8 cellular contexts compared by ENCODE assay signal in genomic region chr11:66282468-66283455, GRCh38. TPM values are rescaled to one million over a fixed set of nuclear protein-coding genes. Genes with fewer than 3 reads are reported as not detected.
A peak's percentile ranks its signal among the peaks of the same experiment; 100 is the strongest.
DNase-seq lines count a peak whose midpoint lies in the region; ATAC-seq, FAIRE-seq and TF ChIP-seq lines count a peak whose summit lies in the region.

No MANE protein-coding gene starts in this region.

- intact Hi-C loops in endothelial cell of umbilical vein (cut with micrococcal nuclease): loop anchor here (1.0 kb wide), 1 partner anchor 60 kb away; no protein-coding TSS in a partner anchor
- intact Hi-C loops in mucosa of descending colon (cut with DNase I, micrococcal nuclease): no loop called here

- H3K27me3 ChIP-seq in OCI-LY1 (ENCODE audit: insufficient read depth, low read length) (no peaks in the 10 kb centered on the region), endothelial cell of umbilical vein (ENCODE audit: control insufficient read depth in 2 of 2, insufficient read depth in 2 of 2, low read length in 2 of 2) (peaks cover 0 to 4% of the 10 kb centered on the region in 2 experiments)

- H4K20me1 ChIP-seq in OCI-LY1 (ENCODE audit: insufficient read depth, low read length) (no peaks in the 10 kb centered on the region), endothelial cell of umbilical vein (replicated peaks; ENCODE audit: control insufficient read depth, extremely low read depth, insufficient read depth, low read length) (no peaks in the 10 kb centered on the region)

- POLR2A ChIA-PET in endothelial cell of umbilical vein (lab: Charles Lee): no interaction called here

- TF ChIP-seq RAD21 in Ishikawa (IDR thresholded peaks at IDR 0.05; ENCODE audit: low read depth): peak; percentile 70

- ATAC-seq in GM21529 (IDR thresholded peaks at IDR 0.05; ENCODE audit: unreplicated experiment) (peak; percentile 72), mucosa of descending colon (peak; percentile 96)

- TF ChIP-seq POLR2A in endothelial cell of umbilical vein (IDR thresholded peaks at IDR 0.05; ENCODE audit: low read depth, low read length): peak; percentile 74

- H3K79me2 ChIP-seq in OCI-LY1 (ENCODE audit: insufficient read depth, low read length) (no peaks in the 10 kb centered on the region), endothelial cell of umbilical vein (ENCODE audit: control insufficient read depth, insufficient read depth, low read length) (peaks cover 4% of the 10 kb centered on the region)

- dilution Hi-C loops in endothelial cell of umbilical vein (cut with MboI; ENCODE audit: extremely low pct_ligation_motif_present, low sequenced_read_pairs): no loop called here

- BruUV-seq in endothelial cell of umbilical vein (replicated peaks; lab: Mats Ljungman, UMichigan): no TSS peak

- H3K9me1 ChIP-seq in endothelial cell of umbilical vein (replicated peaks; ENCODE audit: control insufficient read depth, extremely low read depth, insufficient read depth, low read length): no peaks in the 10 kb centered on the region

- H3K4me3 ChIP-seq in OCI-LY1 (ENCODE audit: low read depth, low read length, poor library complexity, severe bottlenecking): no peak overlapping the region
- H3K4me3 ChIP-seq in endothelial cell of umbilical vein (replicated peaks in 1 of 3; ENCODE audit: insufficient read depth in 1 of 3, low read depth in 1 of 3, low read length in 3 of 3): no peak overlapping the region
- H3K4me3 ChIP-seq in mucosa of descending colon: no peak overlapping the region

- FAIRE-seq in endothelial cell of umbilical vein (lab: Jason Lieb, UNC): peak; percentile 94

- CTCF ChIA-PET in endothelial cell of umbilical vein (lab: Charles Lee): interaction anchor here (0.7 to 3.2 kb wide), 14 partner anchors 8 to 103 kb away, joined by 3 to 53 read pairs (median 6); partner anchors contain the start of genes CD248, RAB1B, RIN1 and TMEM151A

- H3K9ac ChIP-seq in OCI-LY1 (ENCODE audit: low read length) (no peak overlapping the region), endothelial cell of umbilical vein (replicated peaks; ENCODE audit: extremely low read depth, insufficient read depth, low read length) (no peak overlapping the region)

- no peak for TF ChIP-seq EP300 in Ishikawa (IDR thresholded peaks at IDR 0.05; ENCODE audit: borderline replicate concordance)

- H3K36me3 ChIP-seq in OCI-LY1 (ENCODE audit: insufficient read depth, low read length): no peaks in the 10 kb centered on the region
- H3K36me3 ChIP-seq in endothelial cell of umbilical vein (ENCODE audit: control insufficient read depth in 2 of 2, extremely low read depth in 1 of 2, insufficient read depth in 2 of 2, low read length in 2 of 2): peaks cover 0 to 7% of the 10 kb centered on the region in 2 experiments
- H3K36me3 ChIP-seq in mucosa of descending colon (ENCODE audit: low read depth): no peaks in the 10 kb centered on the region

- DNase-seq in DMS153 treated with DMSO at 0.1 percent for 48 hours (lab: John Stamatoyannopoulos, UW; ENCODE audit: unreplicated experiment) (peak; percentile 92), endothelial cell of umbilical vein (ENCODE audit: low read depth, low spot score) (peak; percentile 92), mucosa of descending colon (peak; percentile 99 to 100 (median 99))
- DNase-seq in activated CD8-positive, alpha-beta memory T cell treated with anti-CD3 and anti-CD28 coated beads, Interleukin-2, amount 50 U/mL, for 48 hours: peak; percentile 100
- DNase-seq in stimulated activated CD8-positive, alpha-beta memory T cell treated with anti-CD3 and anti-CD28 coated beads, Interleukin-4, amount 100 ng/mL, for 48 hours: peak; percentile 100

- TF ChIP-seq CTCF in OCI-LY1 (IDR thresholded peaks at IDR 0.05; ENCODE audit: low read length): peak; percentile 84
- peak; percentile 98 to 100 for TF ChIP-seq CTCF in endothelial cell of umbilical vein (IDR thresholded peaks at IDR 0.05; ENCODE audit: extremely low read depth in 1 of 2, insufficient read depth in 1 of 2, low read depth in 1 of 2, low read length in 2 of 2)
- TF ChIP-seq CTCF in mucosa of descending colon (IDR thresholded peaks at IDR 0.05): peak; percentile 98

- H3K9me3 ChIP-seq in OCI-LY1 (ENCODE audit: low read length) (no peaks in the 10 kb centered on the region), endothelial cell of umbilical vein (replicated peaks; ENCODE audit: control insufficient read depth, insufficient read depth, low read length) (no peaks in the 10 kb centered on the region), mucosa of descending colon (no peaks in the 10 kb centered on the region)

- peaks cover 20% of the 10 kb centered on the region for H3K4me1 ChIP-seq in OCI-LY1 (ENCODE audit: insufficient read depth, low read length, severe bottlenecking)
- peaks cover under 1% of the 10 kb centered on the region for H3K4me1 ChIP-seq in endothelial cell of umbilical vein (ENCODE audit: control insufficient read depth, extremely low read depth, insufficient read depth, low read length)
- peaks cover 11% of the 10 kb centered on the region for H3K4me1 ChIP-seq in mucosa of descending colon (ENCODE audit: low read depth)

- 0 out of 2 replicates have a peak, but pooled peaks cover 5% of the 10 kb centered on the region for H3F3A ChIP-seq in OCI-LY1 (ENCODE audit: insufficient read depth, low read length)

- no peaks in the 10 kb centered on the region for H3K9me2 ChIP-seq in OCI-LY1 (ENCODE audit: low read depth, low read length)

- H2AFZ ChIP-seq in OCI-LY1 (ENCODE audit: low read length) (no peak overlapping the region), endothelial cell of umbilical vein (ENCODE audit: low read depth, low read length) (no peak overlapping the region)

- H3K4me2 ChIP-seq in OCI-LY1 (ENCODE audit: low read length): peak overlapping the region; percentile 10; the same call in 1 of the 2 replicates
- no peak overlapping the region for H3K4me2 ChIP-seq in endothelial cell of umbilical vein (ENCODE audit: insufficient read depth, low read length)

- H3K27ac ChIP-seq in OCI-LY1 (ENCODE audit: low read depth, low read length, poor library complexity, severe bottlenecking): peak overlapping the region; percentile 7
- no peak overlapping the region for H3K27ac ChIP-seq in endothelial cell of umbilical vein (ENCODE audit: insufficient read depth, low read depth, low read length)

RNA-seq across cellular contexts. Expression of gene CNIH2, which starts 4.8 kb away (rescaled TPM):
- total RNA-seq in endothelial cell of umbilical vein (0.78 and 1.2 TPM in 2 replicates), mucosa of descending colon (1 to 10 TPM; 1.0 to 1.9 (median 1.3) TPM)
- polyA plus RNA-seq in endothelial cell of umbilical vein: 0.46 and 0.91 TPM in 2 replicates
- polyA plus RNA-seq in endothelial cell of umbilical vein (2011; cell fraction: cytosol; rRNA removed): 0.30 and 0.56 TPM in 2 replicates
- 1.9 and 2.1 TPM in 2 replicates for polyA plus RNA-seq in endothelial cell of umbilical vein (2011; cell fraction: nucleus; rRNA removed)
- 0.55 and 0.74 TPM in 2 replicates for polyA plus RNA-seq in endothelial cell of umbilical vein (2012)
- 0.75 TPM in 1 of 2 replicates, not detected in the other for polyA minus RNA-seq in endothelial cell of umbilical vein
- not detected for polyA minus RNA-seq in endothelial cell of umbilical vein (2011; cell fraction: cytosol; rRNA and poly(A)+ RNA removed)
- 0.38 and 0.82 TPM in 2 replicates for polyA minus RNA-seq in endothelial cell of umbilical vein (2011; cell fraction: nucleus; rRNA and poly(A)+ RNA removed)

RNA-seq across cellular contexts. Expression of gene YIF1A, which starts 6.2 kb away (rescaled TPM):
- total RNA-seq in endothelial cell of umbilical vein: 104 and 123 TPM in 2 replicates
- polyA plus RNA-seq in endothelial cell of umbilical vein: 271 and 383 TPM in 2 replicates
- 178 and 186 TPM in 2 replicates for polyA plus RNA-seq in endothelial cell of umbilical vein (2011; cell fraction: cytosol; rRNA removed)
- 117 and 128 TPM in 2 replicates for polyA plus RNA-seq in endothelial cell of umbilical vein (2011; cell fraction: nucleus; rRNA removed)
- polyA plus RNA-seq in endothelial cell of umbilical vein (2012): 110 and 156 TPM in 2 replicates
- polyA minus RNA-seq in endothelial cell of umbilical vein: 163 and 172 TPM in 2 replicates
- polyA minus RNA-seq in endothelial cell of umbilical vein (2011; cell fraction: cytosol; rRNA and poly(A)+ RNA removed): 190 TPM
- polyA minus RNA-seq in endothelial cell of umbilical vein (2011; cell fraction: nucleus; rRNA and poly(A)+ RNA removed): 26.3 and 28.1 TPM in 2 replicates
- 10 to 100 TPM; 66.1 to 93.5 (median 77.9) TPM for total RNA-seq in mucosa of descending colon

RNA-seq across cellular contexts. Expression of gene TMEM151A, which starts 8.9 kb away (rescaled TPM):
- total RNA-seq in endothelial cell of umbilical vein (not detected in 2 replicates), mucosa of descending colon (under 1 TPM; 0.17 to 0.38 (median 0.27) TPM)
- polyA plus RNA-seq in endothelial cell of umbilical vein: 0.03 TPM in 1 of 2 replicates, not detected in the other
- not detected in 2 replicates for polyA plus RNA-seq in endothelial cell of umbilical vein (2011; cell fraction: cytosol; rRNA removed)
- polyA plus RNA-seq in endothelial cell of umbilical vein (2011; cell fraction: nucleus; rRNA removed): not detected in 2 replicates
- polyA plus RNA-seq in endothelial cell of umbilical vein (2012): 0.10 TPM in 1 of 2 replicates, not detected in the other
- polyA minus RNA-seq in endothelial cell of umbilical vein: not detected in 2 replicates
- polyA minus RNA-seq in endothelial cell of umbilical vein (2011; cell fraction: cytosol; rRNA and poly(A)+ RNA removed): not detected
- polyA minus RNA-seq in endothelial cell of umbilical vein (2011; cell fraction: nucleus; rRNA and poly(A)+ RNA removed): not detected in 2 replicates

RNA-seq across cellular contexts. Expression of gene RAB1B, which starts 14.3 kb away (rescaled TPM):
- total RNA-seq in endothelial cell of umbilical vein (171 and 177 TPM in 2 replicates), mucosa of descending colon (100 to 1,000 TPM; 154 to 210 (median 191) TPM)
- polyA plus RNA-seq in endothelial cell of umbilical vein: 383 and 465 TPM in 2 replicates
- 271 and 287 TPM in 2 replicates for polyA plus RNA-seq in endothelial cell of umbilical vein (2011; cell fraction: cytosol; rRNA removed)
- polyA plus RNA-seq in endothelial cell of umbilical vein (2011; cell fraction: nucleus; rRNA removed): 117 and 129 TPM in 2 replicates
- polyA plus RNA-seq in endothelial cell of umbilical vein (2012): 185 and 190 TPM in 2 replicates
- 213 and 227 TPM in 2 replicates for polyA minus RNA-seq in endothelial cell of umbilical vein
- polyA minus RNA-seq in endothelial cell of umbilical vein (2011; cell fraction: cytosol; rRNA and poly(A)+ RNA removed): 118 TPM
- 31.0 and 34.3 TPM in 2 replicates for polyA minus RNA-seq in endothelial cell of umbilical vein (2011; cell fraction: nucleus; rRNA and poly(A)+ RNA removed)

RNA-seq across cellular contexts. Expression of gene KLC2, which starts 25.3 kb away (rescaled TPM):
- total RNA-seq in endothelial cell of umbilical vein: 39.2 and 40.5 TPM in 2 replicates
- 20.7 and 24.0 TPM in 2 replicates for polyA plus RNA-seq in endothelial cell of umbilical vein
- 15.7 and 18.9 TPM in 2 replicates for polyA plus RNA-seq in endothelial cell of umbilical vein (2011; cell fraction: cytosol; rRNA removed)
- 50.7 and 54.4 TPM in 2 replicates for polyA plus RNA-seq in endothelial cell of umbilical vein (2011; cell fraction: nucleus; rRNA removed)
- 26.9 and 32.7 TPM in 2 replicates for polyA plus RNA-seq in endothelial cell of umbilical vein (2012)
- 20.0 and 25.8 TPM in 2 replicates for polyA minus RNA-seq in endothelial cell of umbilical vein
- polyA minus RNA-seq in endothelial cell of umbilical vein (2011; cell fraction: cytosol; rRNA and poly(A)+ RNA removed): 26.3 TPM
- polyA minus RNA-seq in endothelial cell of umbilical vein (2011; cell fraction: nucleus; rRNA and poly(A)+ RNA removed): 15.4 and 17.8 TPM in 2 replicates
- total RNA-seq in mucosa of descending colon: 10 to 100 TPM in 2 of 3 donors, 1 to 10 TPM in 1; 9.4 to 45.2 (median 10.8) TPM
